Comparison of ENCODE assay signal across 15 cellular contexts in the genomic region with DNA sequence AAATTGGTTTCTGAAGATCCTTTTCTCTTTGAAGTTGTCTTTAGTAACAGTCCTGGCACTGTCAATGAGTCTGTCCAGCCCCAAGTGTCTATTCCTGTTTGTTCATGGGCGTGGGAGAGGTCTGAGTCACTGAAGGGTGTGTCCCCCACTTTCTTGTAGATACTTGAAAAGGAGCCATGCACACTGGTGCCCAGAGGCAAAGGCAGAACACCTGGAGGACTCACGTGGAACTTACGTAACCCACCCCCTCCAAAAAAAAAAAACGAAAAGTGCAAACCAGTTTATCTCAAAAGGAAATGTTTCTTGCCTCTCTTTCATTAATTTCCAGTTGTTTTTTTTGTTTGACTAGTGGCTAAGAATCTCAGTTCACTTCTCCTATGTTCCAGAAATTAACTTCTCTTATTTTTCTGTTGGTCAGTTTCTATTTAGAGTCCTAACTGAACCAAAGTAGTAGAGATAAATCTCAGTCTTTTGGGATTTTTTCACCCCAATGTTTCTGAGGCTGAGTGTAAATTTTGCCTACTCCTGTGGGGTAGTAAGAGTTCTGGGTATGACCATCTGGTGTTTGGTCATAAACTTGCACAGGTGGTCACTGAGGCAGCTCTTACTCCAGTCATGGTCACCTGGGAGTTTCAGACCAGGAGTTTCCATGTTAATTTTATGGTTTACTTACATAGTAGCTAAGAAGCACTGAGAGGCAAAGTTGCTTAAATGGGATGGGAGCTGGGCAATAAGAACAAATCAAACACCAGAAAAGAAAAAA. TPM values are rescaled to one million over a fixed set of nuclear protein-coding genes. Genes with fewer than 3 reads are reported as not detected.
DNase-seq lines count a peak whose midpoint lies in the region; ATAC-seq, FAIRE-seq and TF ChIP-seq lines count a peak whose summit lies in the region.
"Had no signal": no experiment of that assay in that cellular context is flagged by ENCODE, and none has a peak within 500 bp of the region (broad histone marks: within the 10 kb centered on the region; RNA-seq: fewer than 3 reads in every experiment).

No MANE protein-coding gene starts in this region.

- no peak for ATAC-seq in naive thymus-derived CD8-positive, alpha-beta T cell
- ATAC-seq: stimulated activated naive B cell treated with anti-CD40 and anti-IgM and Interleukin-4, amounts not matched to agents 10 μg/mL and 1 μg/mL and 100 μg/mL, for 72 hours had no signal

- no peak overlapping the region for H3K27ac ChIP-seq in stomach
- H3K27ac ChIP-seq: BLaER1 treated with 17β-estradiol and CSF1 and Interleukin-3, amounts not matched to agents 10 nM and 100 nM had no signal

- POLR2A ChIA-PET in naive thymus-derived CD8-positive, alpha-beta T cell (lab: Charles Lee), result no interaction called here

- no peak for TF ChIP-seq CTCF in fibroblast of mammary gland (conservative IDR thresholded peaks at IDR 0.05; ENCODE audit: control insufficient read depth, insufficient read depth, low read depth, low read length)
- TF ChIP-seq CTCF in stomach (IDR thresholded peaks at IDR 0.05), result no peak
- TF ChIP-seq CTCF in BE2C (IDR thresholded peaks at IDR 0.05; ENCODE audit: low read depth, low read length), result no peak

- H3K27me3 Mint-ChIP-seq in naive thymus-derived CD8-positive, alpha-beta T cell, result no peaks in the 10 kb centered on the region
- H3K27me3 Mint-ChIP-seq: stimulated activated naive B cell treated with anti-CD40 and anti-IgM and Interleukin-4, amounts not matched to agents 10 μg/mL and 1 μg/mL and 100 μg/mL, for 72 hours had no signal

- peaks cover 0 to 6% (median under 1%) of the 10 kb centered on the region in 4 donors for H3K4me1 Mint-ChIP-seq in naive thymus-derived CD8-positive, alpha-beta T cell
- H3K4me1 Mint-ChIP-seq: stimulated activated naive B cell treated with anti-CD40 and anti-IgM and Interleukin-4, amounts not matched to agents 10 μg/mL and 1 μg/mL and 100 μg/mL, for 72 hours had no signal

- TF ChIP-seq POLR2A in GM12892 (IDR thresholded peaks at IDR 0.05; ENCODE audit: low read depth, low read length), result no peak
- TF ChIP-seq POLR2A in stomach (IDR thresholded peaks at IDR 0.05), result no peak

- H3K36me3 Mint-ChIP-seq in naive thymus-derived CD8-positive, alpha-beta T cell, result no peaks in the 10 kb centered on the region
- H3K36me3 Mint-ChIP-seq: stimulated activated naive B cell treated with anti-CD40 and anti-IgM and Interleukin-4, amounts not matched to agents 10 μg/mL and 1 μg/mL and 100 μg/mL, for 72 hours had no signal

- WGBS in stomach, 5 donors, result 14 to 31% (median 24%) methylated on average over 4 of the region's 4 CpGs

- H3K27me3 ChIP-seq in stomach, result no peaks in the 10 kb centered on the region
- H3K27me3 ChIP-seq in BE2C, result no peaks in the 10 kb centered on the region
- H3K27me3 ChIP-seq: BLaER1 treated with 17β-estradiol and CSF1 and Interleukin-3, amounts not matched to agents 10 nM and 100 nM had no signal

- FAIRE-seq in GM12892 (lab: Jason Lieb, UNC), result peak; percentile 66
- FAIRE-seq: TTC549 had no signal

- no peaks in the 10 kb centered on the region for H3K4me1 ChIP-seq in stomach
- no peaks in the 10 kb centered on the region for H3K4me1 ChIP-seq in BE2C

- no peaks in the 10 kb centered on the region for H3K36me3 ChIP-seq in stomach
- no peaks in the 10 kb centered on the region for H3K36me3 ChIP-seq in BE2C
- H3K36me3 ChIP-seq: BLaER1 treated with 17β-estradiol and CSF1 and Interleukin-3, amounts not matched to agents 10 nM and 100 nM had no signal

- TF ChIP-seq EP300 in stomach (IDR thresholded peaks at IDR 0.05), result no peak

- H3K9me3 ChIP-seq in stomach (no peaks in the 10 kb centered on the region), BE2C (no peaks in the 10 kb centered on the region)
- H3K9me3 ChIP-seq: BLaER1 treated with 17β-estradiol and CSF1 and Interleukin-3, amounts not matched to agents 10 nM and 100 nM had no signal

- peaks cover 0 to 11% (median 2%) of the 10 kb centered on the region in 9 donors for H3K9me3 Mint-ChIP-seq in naive thymus-derived CD8-positive, alpha-beta T cell

- intact Hi-C loops in stomach (cut with DNase I; ENCODE audit: low total_unique reads), result no loop called here

- no peak overlapping the region for H3K27ac Mint-ChIP-seq in naive thymus-derived CD8-positive, alpha-beta T cell
- H3K27ac Mint-ChIP-seq: stimulated activated naive B cell treated with anti-CD40 and anti-IgM and Interleukin-4, amounts not matched to agents 10 μg/mL and 1 μg/mL and 100 μg/mL, for 72 hours had no signal

- no peak overlapping the region for H3K4me3 Mint-ChIP-seq in naive thymus-derived CD8-positive, alpha-beta T cell
- H3K4me3 Mint-ChIP-seq: stimulated activated naive B cell treated with anti-CD40 and anti-IgM and Interleukin-4, amounts not matched to agents 10 μg/mL and 1 μg/mL and 100 μg/mL, for 72 hours had no signal

- H3K4me3 ChIP-seq in fibroblast of mammary gland (ENCODE audit: control insufficient read depth, low read depth, low read length), result no peak overlapping the region
- no peak overlapping the region for H3K4me3 ChIP-seq in stomach
- H3K4me3 ChIP-seq in BE2C (ENCODE audit: low read depth, low read length), result no peak overlapping the region
- H3K4me3 ChIP-seq: BLaER1 treated with 17β-estradiol and CSF1 and Interleukin-3, amounts not matched to agents 10 nM and 100 nM had no signal

- DNase-seq in GM12892 (ENCODE audit: insufficient read length) (no peak), OCI-M1 (lab: John Stamatoyannopoulos, UW) (peak; percentile 55), fibroblast of mammary gland (ENCODE audit: low read depth) (peak; percentile 12), stomach (peak; percentile 27), BE2C (no peak)
- no peak for DNase-seq in effector CD4-positive, alpha-beta T cell
- no peak for DNase-seq in naive thymus-derived CD8-positive, alpha-beta T cell
- DNase-seq in stimulated activated CD4-positive, alpha-beta T cell treated with anti-CD3 and anti-CD28 coated beads, Interleukin-2, amount 100 ng/mL, for 48 hours, result no peak
- DNase-seq: activated naive CD4-positive, alpha-beta T cell treated with anti-CD3 and anti-CD28 coated beads, Interleukin-2, amount 50 U/mL, for 16 hours; cerebellar nuclear complex; NCI-H510A; stimulated activated CD4-positive, alpha-beta T cell treated with anti-CD3 and anti-CD28 coated beads, Interleukin-4, amount 100 ng/mL, for 1 hour; stimulated activated naive B cell treated with anti-CD40 and anti-IgM and Interleukin-4, amounts not matched to agents 10 μg/mL and 1 μg/mL and 100 μg/mL, for 72 hours had no signal

RNA-seq across cellular contexts. Expression of a gene that starts 54.9 kb away (rescaled TPM):
- polyA plus RNA-seq in GM12892 (2012; ENCODE audit: missing spikeins), result 0.47 TPM
- 1 to 10 TPM in 2 of 5 donors, not detected in 3; 1.2 to 2.2 TPM for total RNA-seq in stomach
- 10 to 100 TPM in 1 of 3 donors, not detected in 2; 26.6 TPM for polyA plus RNA-seq in stomach
- polyA plus RNA-seq in BE2C (2012; ENCODE audit: insufficient read depth, insufficient read length, low read depth), result not detected
- not detected for total RNA-seq in naive thymus-derived CD8-positive, alpha-beta T cell
- polyA plus RNA-seq in naive thymus-derived CD8-positive, alpha-beta T cell, result not detected

Comparison
In these comparisons a context has a peak if more than half of its experiments do, and no peak if none do; other contexts are left out.
1. DNase-seq: peak in OCI-M1 (single experiment), fibroblast of mammary gland (single experiment) and stomach (single experiment); none in GM12892 (single experiment), BE2C (single experiment), effector CD4-positive, alpha-beta T cell (single experiment), naive thymus-derived CD8-positive, alpha-beta T cell (0 of 10) and stimulated activated CD4-positive, alpha-beta T cell treated with anti-CD3 and anti-CD28 coated beads, Interleukin-2, amount 100 ng/mL, for 48 hours (0 of 2).